37 cellular contexts compared by ENCODE assay signal in genomic region chr4:84562156-84562555, GRCh38. TPM values are rescaled to one million over a fixed set of nuclear protein-coding genes. Genes with fewer than 3 reads are reported as not detected.
"Had no signal": no experiment of that assay in that cellular context is flagged by ENCODE, and none has a peak within 500 bp of the region (broad histone marks: within the 10 kb centered on the region; RNA-seq: fewer than 3 reads in every experiment).

No MANE protein-coding gene starts in this region.

- H3K4me3 Mint-ChIP-seq: activated B cell treated with CpG ODN at 0.5 μM for 24 hours; activated CD4-positive, alpha-beta memory T cell treated with anti-CD3 and anti-CD28 coated beads for 36 hours; activated CD4-positive, alpha-beta T cell treated with anti-CD3 and anti-CD28 coated beads, Interleukin-2, amount 10 ng/mL, durations not matched to agents 24 days and 14 days; activated CD8-positive, alpha-beta T cell treated with anti-CD3 and anti-CD28 coated beads for 36 hours; activated naive CD4-positive, alpha-beta T cell treated with anti-CD3 and anti-CD28 coated beads for 36 hours; activated naive CD8-positive, alpha-beta T cell treated with anti-CD3 and anti-CD28 coated beads for 36 hours; activated T-cell treated with anti-CD3 and anti-CD28 coated beads, Interleukin-2, amount 50 U/mL, for 4 hours; activated T-cell treated with anti-CD3 and anti-CD28 coated beads, Interleukin-2, amount 50 U/mL, for 72 hours; activated T-helper 1 cell treated with anti-CD3 and anti-CD28 coated beads, Interleukin-12 subunit alpha, Interleukin-12 subunit beta, Interleukin-2, Interleukin-4 antibody, amounts not matched to agents 30 ng/mL and 10 ng/mL and 1 ng/mL, durations not matched to agents 14 hours and 24 hours and 36 hours; activated T-helper 17 cell treated with anti-CD3 and anti-CD28 coated beads, Interleukin-2, amount 50 U/mL, for 72 hours; central memory CD8-positive, alpha-beta T cell; T-helper 1 cell treated with Interleukin-12 subunit alpha and Interleukin-12 subunit beta and Interleukin-4 antibody, amounts not matched to agents 30 μg/mL and 1 μg/mL, for 36 hours; T-helper 2 cell treated with Interferon-gamma antibody and Interleukin-4, amounts not matched to agents 5 μg/mL and 100 μg/mL, for 36 hours had no signal

- DNase-seq: activated B cell treated with CpG ODN at 0.5 μM for 24 hours; activated CD4-positive, alpha-beta memory T cell treated with anti-CD3 and anti-CD28 coated beads for 36 hours; activated CD4-positive, alpha-beta T cell treated with anti-CD3 and anti-CD28 coated beads for 4 hours; activated CD4-positive, alpha-beta T cell treated with anti-CD3 and anti-CD28 coated beads, Interleukin-2, amount 10 ng/mL, durations not matched to agents 24 days and 14 days; activated CD4-positive, alpha-beta T cell treated with anti-CD3 and anti-CD28 coated beads, Interleukin-2, amount 50 U/mL, for 1 hour; activated CD4-positive, alpha-beta T cell treated with anti-CD3 and anti-CD28 coated beads, Interleukin-2, amount 50 U/mL, for 4 hours; activated CD4-positive, CD25-positive, alpha-beta regulatory T cell treated with anti-CD3 and anti-CD28 coated beads, Interleukin-2, amount 50 U/mL, for 72 hours; activated CD8-positive, alpha-beta memory T cell treated with anti-CD3 and anti-CD28 coated beads, Interleukin-2, amount 50 U/mL, for 4 hours; activated CD8-positive, alpha-beta T cell treated with anti-CD3 and anti-CD28 coated beads for 36 hours; activated effector memory CD4-positive, alpha-beta T cell treated with anti-CD3 and anti-CD28 coated beads, Interleukin-2, amount 50 U/mL, for 16 hours; activated gamma-delta T cell treated with Interleukin-2 at 50 U/mL for 16 hours; activated naive CD4-positive, alpha-beta T cell; activated naive CD4-positive, alpha-beta T cell treated with anti-CD3 and anti-CD28 coated beads for 36 hours; activated naive CD4-positive, alpha-beta T cell treated with anti-CD3 and anti-CD28 coated beads, Interleukin-2, amount 50 U/mL, for 16 hours; activated naive CD8-positive, alpha-beta T cell treated with anti-CD3 and anti-CD28 coated beads for 36 hours; activated T-cell treated with anti-CD3 and anti-CD28 coated beads for 4 hours; activated T-cell treated with anti-CD3 and anti-CD28 coated beads, Interleukin-2, amount 50 U/mL, for 1 hour; activated T-cell treated with anti-CD3 and anti-CD28 coated beads, Interleukin-2, amount 50 U/mL, for 4 hours; activated T-cell treated with anti-CD3 and anti-CD28 coated beads, Interleukin-2, amount 50 U/mL, for 72 hours; amygdala; anterior cingulate cortex; body of pancreas; brain microvascular endothelial cell; cerebellar nuclear complex; T-helper 1 cell; T-helper 2 cell; T-helper 9 cell had no signal

- H3K27ac ChIP-seq: ascending aorta, body of pancreas, brain microvascular endothelial cell, VCaP had no signal

- H3K4me1 ChIP-seq: ascending aorta, body of pancreas, breast epithelium had no signal

- H3K27me3 Mint-ChIP-seq: central memory CD8-positive, alpha-beta T cell had no signal

- H3K27ac Mint-ChIP-seq: activated B cell treated with CpG ODN at 0.5 μM for 24 hours; activated CD4-positive, alpha-beta memory T cell treated with anti-CD3 and anti-CD28 coated beads for 36 hours; activated CD4-positive, alpha-beta T cell treated with anti-CD3 and anti-CD28 coated beads, Interleukin-2, amount 10 ng/mL, durations not matched to agents 24 days and 14 days; activated CD8-positive, alpha-beta T cell treated with anti-CD3 and anti-CD28 coated beads for 36 hours; activated naive CD4-positive, alpha-beta T cell treated with anti-CD3 and anti-CD28 coated beads for 36 hours; activated naive CD4-positive, alpha-beta T cell treated with anti-CD3 and anti-CD28 coated beads, Interleukin-2, amount 50 U/mL, for 72 hours; activated naive CD8-positive, alpha-beta T cell treated with anti-CD3 and anti-CD28 coated beads for 36 hours; activated T-cell treated with anti-CD3 and anti-CD28 coated beads, Interleukin-2, amount 50 U/mL, for 72 hours; activated T-helper 1 cell treated with anti-CD3 and anti-CD28 coated beads, Interleukin-12 subunit alpha, Interleukin-12 subunit beta, Interleukin-2, Interleukin-4 antibody, amounts not matched to agents 30 ng/mL and 10 ng/mL and 1 ng/mL, durations not matched to agents 14 hours and 24 hours and 36 hours; activated T-helper 17 cell treated with anti-CD3 and anti-CD28 coated beads, Interleukin-2, amount 50 U/mL, for 72 hours; T-helper 1 cell treated with Interleukin-12 subunit alpha and Interleukin-12 subunit beta and Interleukin-4 antibody, amounts not matched to agents 30 μg/mL and 1 μg/mL, for 36 hours; T-helper 2 cell treated with Interferon-gamma antibody and Interleukin-4, amounts not matched to agents 5 μg/mL and 100 μg/mL, for 36 hours had no signal

- H3K9me3 ChIP-seq: ascending aorta, body of pancreas, breast epithelium had no signal

- H3K36me3 Mint-ChIP-seq: activated CD4-positive, alpha-beta memory T cell treated with anti-CD3 and anti-CD28 coated beads for 36 hours; activated naive CD4-positive, alpha-beta T cell treated with anti-CD3 and anti-CD28 coated beads, Interleukin-2, amount 50 U/mL, for 72 hours; activated naive CD8-positive, alpha-beta T cell treated with anti-CD3 and anti-CD28 coated beads for 36 hours had no signal

- H3K9me3 Mint-ChIP-seq: activated B cell treated with CpG ODN at 0.5 μM for 24 hours; activated CD4-positive, alpha-beta memory T cell treated with anti-CD3 and anti-CD28 coated beads for 36 hours; activated CD4-positive, alpha-beta T cell treated with anti-CD3 and anti-CD28 coated beads, Interleukin-2, amount 10 ng/mL, durations not matched to agents 24 days and 14 days; activated CD8-positive, alpha-beta T cell treated with anti-CD3 and anti-CD28 coated beads for 36 hours; activated naive CD4-positive, alpha-beta T cell treated with anti-CD3 and anti-CD28 coated beads for 36 hours; activated naive CD4-positive, alpha-beta T cell treated with anti-CD3 and anti-CD28 coated beads, Interleukin-2, amount 50 U/mL, for 72 hours; activated naive CD8-positive, alpha-beta T cell treated with anti-CD3 and anti-CD28 coated beads for 36 hours; activated T-cell treated with anti-CD3 and anti-CD28 coated beads, Interleukin-2, amount 50 U/mL, for 4 hours; activated T-cell treated with anti-CD3 and anti-CD28 coated beads, Interleukin-2, amount 50 U/mL, for 72 hours; activated T-helper 1 cell treated with anti-CD3 and anti-CD28 coated beads, Interleukin-12 subunit alpha, Interleukin-12 subunit beta, Interleukin-2, Interleukin-4 antibody, amounts not matched to agents 30 ng/mL and 10 ng/mL and 1 ng/mL, durations not matched to agents 14 hours and 24 hours and 36 hours; activated T-helper 17 cell treated with anti-CD3 and anti-CD28 coated beads, Interleukin-2, amount 50 U/mL, for 72 hours; central memory CD8-positive, alpha-beta T cell; T-helper 1 cell treated with Interleukin-12 subunit alpha and Interleukin-12 subunit beta and Interleukin-4 antibody, amounts not matched to agents 30 μg/mL and 1 μg/mL, for 36 hours; T-helper 2 cell treated with Interferon-gamma antibody and Interleukin-4, amounts not matched to agents 5 μg/mL and 100 μg/mL, for 36 hours had no signal

- H3K4me1 Mint-ChIP-seq: activated B cell treated with CpG ODN at 0.5 μM for 24 hours; activated CD4-positive, alpha-beta T cell treated with anti-CD3 and anti-CD28 coated beads, Interleukin-2, amount 10 ng/mL, durations not matched to agents 24 days and 14 days; activated naive CD8-positive, alpha-beta T cell treated with anti-CD3 and anti-CD28 coated beads for 36 hours; activated T-helper 17 cell treated with anti-CD3 and anti-CD28 coated beads, Interleukin-2, amount 50 U/mL, for 72 hours; central memory CD8-positive, alpha-beta T cell had no signal

- H3K36me3 ChIP-seq: ascending aorta, brain microvascular endothelial cell, breast epithelium had no signal

- H3K4me3 ChIP-seq: ascending aorta, body of pancreas, breast epithelium had no signal

- H3K27me3 ChIP-seq: ascending aorta, body of pancreas, brain microvascular endothelial cell, breast epithelium had no signal

RNA-seq across cellular contexts. Expression of gene CDS1, which starts 20.8 kb away (rescaled TPM):
- total RNA-seq: activated CD4-positive, alpha-beta T cell treated with anti-CD3 and anti-CD28 coated beads, Interleukin-2, amount 10 ng/mL, durations not matched to agents 24 days and 14 days; activated T-helper 1 cell treated with anti-CD3 and anti-CD28 coated beads, Interleukin-12 subunit alpha, Interleukin-12 subunit beta, Interleukin-2, Interleukin-4 antibody, amounts not matched to agents 30 ng/mL and 10 ng/mL and 1 ng/mL, durations not matched to agents 14 hours and 24 hours and 36 hours; cardiac septum had no signal
